ENCODE assay signal across 25 cellular contexts in the genomic region with DNA sequence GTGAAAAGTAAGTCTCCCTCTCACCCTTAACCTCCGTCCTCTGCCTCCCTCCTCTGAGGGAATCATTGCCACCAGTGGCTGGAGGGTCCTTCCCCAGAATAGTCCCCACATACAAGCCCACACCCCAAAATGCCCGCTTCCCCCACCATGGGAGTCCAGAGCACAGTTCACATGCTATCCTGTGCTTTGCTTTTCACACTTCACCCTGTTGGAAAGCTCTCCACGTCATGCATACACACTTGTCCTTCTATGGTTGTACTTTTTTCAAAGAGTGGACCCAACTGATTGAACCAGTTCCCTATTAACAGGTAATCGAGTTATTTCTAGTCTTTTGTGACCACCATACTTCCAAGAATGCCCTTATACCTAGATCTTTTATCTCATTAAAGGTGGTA. TPM values are rescaled to one million over a fixed set of nuclear protein-coding genes. Genes with fewer than 3 reads are reported as not detected.
"Had no signal": no experiment of that assay in that cellular context is flagged by ENCODE, and none has a peak within 500 bp of the region (broad histone marks: within the 10 kb centered on the region; RNA-seq: fewer than 3 reads in every experiment).

No MANE protein-coding gene starts in this region.

- H3K27ac Mint-ChIP-seq: activated CD4-positive, alpha-beta memory T cell treated with anti-CD3 and anti-CD28 coated beads, Interleukin-2, amount 10 ng/mL, durations not matched to agents 7 days and 5 days; activated CD4-positive, alpha-beta T cell treated with anti-CD3 and anti-CD28 coated beads for 36 hours; activated naive CD4-positive, alpha-beta T cell treated with anti-CD3 and anti-CD28 coated beads, Interleukin-2, amount 50 U/mL, for 72 hours; activated naive CD8-positive, alpha-beta T cell treated with anti-CD3 and anti-CD28 coated beads, Interleukin-2, amount 50 U/mL, for 24 hours; activated T-cell treated with anti-CD3 and anti-CD28 coated beads, Interleukin-2, amount 50 U/mL, for 24 hours; activated T-helper 1 cell treated with anti-CD3 and anti-CD28 coated beads, Interleukin-12 subunit alpha, Interleukin-12 subunit beta, Interleukin-2, Interleukin-4 antibody, amounts not matched to agents 30 ng/mL and 10 ng/mL and 1 ng/mL, durations not matched to agents 14 hours and 24 hours and 36 hours; T-cell had no signal

- DNase-seq: activated CD4-positive, alpha-beta memory T cell treated with anti-CD3 and anti-CD28 coated beads, Interleukin-2, amount 10 ng/mL, durations not matched to agents 7 days and 5 days; activated CD4-positive, alpha-beta T cell treated with anti-CD3 and anti-CD28 coated beads for 36 hours; activated CD4-positive, alpha-beta T cell treated with anti-CD3 and anti-CD28 coated beads, Interleukin-2, amount 50 U/mL, for 1 hour; activated effector memory CD4-positive, alpha-beta T cell treated with Interleukin-2 at 50 U/mL for 16 hours; activated naive CD4-positive, alpha-beta T cell; activated naive CD8-positive, alpha-beta T cell treated with anti-CD3 and anti-CD28 coated beads, Interleukin-2, amount 50 U/mL, for 24 hours; activated T-cell treated with anti-CD3 and anti-CD28 coated beads, Interleukin-2, amount 50 U/mL, for 24 hours; amniotic stem cell; MM.1S; NCI-H1105; NCI-H1436; NCI-H1694 treated with DMSO at 0.1 percent for 48 hours; NCI-H2029 treated with DMSO at 0.1 percent for 48 hours; NCI-H510A treated with DMSO at 0.1 percent for 48 hours; NCI-H69; RPMI8226; T-cell; T-helper 2 cell had no signal

- H3K4me3 ChIP-seq: SK-N-MC had no signal

- H3K27me3 Mint-ChIP-seq: activated T-cell treated with anti-CD3 and anti-CD28 coated beads, Interleukin-2, amount 50 U/mL, for 24 hours; central memory CD8-positive, alpha-beta T cell; T-cell had no signal

- H3K36me3 Mint-ChIP-seq: activated naive CD4-positive, alpha-beta T cell treated with anti-CD3 and anti-CD28 coated beads, Interleukin-2, amount 50 U/mL, for 72 hours; brain; T-cell had no signal

- H3K9me3 Mint-ChIP-seq: activated CD4-positive, alpha-beta memory T cell treated with anti-CD3 and anti-CD28 coated beads, Interleukin-2, amount 10 ng/mL, durations not matched to agents 7 days and 5 days; activated naive CD4-positive, alpha-beta T cell treated with anti-CD3 and anti-CD28 coated beads, Interleukin-2, amount 50 U/mL, for 72 hours; activated naive CD8-positive, alpha-beta T cell treated with anti-CD3 and anti-CD28 coated beads, Interleukin-2, amount 50 U/mL, for 24 hours; activated T-cell treated with anti-CD3 and anti-CD28 coated beads, Interleukin-2, amount 50 U/mL, for 24 hours; activated T-helper 1 cell treated with anti-CD3 and anti-CD28 coated beads, Interleukin-12 subunit alpha, Interleukin-12 subunit beta, Interleukin-2, Interleukin-4 antibody, amounts not matched to agents 30 ng/mL and 10 ng/mL and 1 ng/mL, durations not matched to agents 14 hours and 24 hours and 36 hours; central memory CD8-positive, alpha-beta T cell; T-cell had no signal

- H3K27ac ChIP-seq: SK-N-MC, VCaP had no signal

- H3K4me3 Mint-ChIP-seq: activated CD4-positive, alpha-beta memory T cell treated with anti-CD3 and anti-CD28 coated beads, Interleukin-2, amount 10 ng/mL, durations not matched to agents 7 days and 5 days; activated CD4-positive, alpha-beta T cell treated with anti-CD3 and anti-CD28 coated beads for 36 hours; activated naive CD8-positive, alpha-beta T cell treated with anti-CD3 and anti-CD28 coated beads, Interleukin-2, amount 50 U/mL, for 24 hours; activated T-cell treated with anti-CD3 and anti-CD28 coated beads, Interleukin-2, amount 50 U/mL, for 24 hours; activated T-helper 1 cell treated with anti-CD3 and anti-CD28 coated beads, Interleukin-12 subunit alpha, Interleukin-12 subunit beta, Interleukin-2, Interleukin-4 antibody, amounts not matched to agents 30 ng/mL and 10 ng/mL and 1 ng/mL, durations not matched to agents 14 hours and 24 hours and 36 hours; brain; central memory CD8-positive, alpha-beta T cell; T-cell had no signal

- H3K4me1 Mint-ChIP-seq: activated CD4-positive, alpha-beta memory T cell treated with anti-CD3 and anti-CD28 coated beads, Interleukin-2, amount 10 ng/mL, durations not matched to agents 7 days and 5 days; activated CD4-positive, alpha-beta T cell treated with anti-CD3 and anti-CD28 coated beads for 36 hours; activated naive CD8-positive, alpha-beta T cell treated with anti-CD3 and anti-CD28 coated beads, Interleukin-2, amount 50 U/mL, for 24 hours; central memory CD8-positive, alpha-beta T cell; T-cell had no signal

- ATAC-seq: activated CD4-positive, alpha-beta T cell treated with anti-CD3 and anti-CD28 coated beads for 36 hours; activated naive CD4-positive, alpha-beta T cell treated with anti-CD3 and anti-CD28 coated beads, Interleukin-2, amount 50 U/mL, for 72 hours; activated naive CD8-positive, alpha-beta T cell treated with anti-CD3 and anti-CD28 coated beads, Interleukin-2, amount 50 U/mL, for 24 hours; Right ventricle myocardium inferior; T-cell had no signal

RNA-seq across cellular contexts. Expression of a gene that starts 23.7 kb away (rescaled TPM):
- total RNA-seq: activated CD4-positive, alpha-beta memory T cell treated with anti-CD3 and anti-CD28 coated beads, Interleukin-2, amount 10 ng/mL, durations not matched to agents 7 days and 5 days had no signal
